In genomic region chr3:174466471-174467054, GRCh38 we compare ENCODE assay signal across 24 cellular contexts.
A peak's percentile ranks its signal among the peaks of the same experiment; 100 is the strongest.
DNase-seq lines count a peak whose midpoint lies in the region; ATAC-seq, FAIRE-seq and TF ChIP-seq lines count a peak whose summit lies in the region.
"Had no signal": no experiment of that assay in that cellular context is flagged by ENCODE, and none has a peak within 500 bp of the region (broad histone marks: within the 10 kb centered on the region; RNA-seq: fewer than 3 reads in every experiment).

No MANE protein-coding gene starts in this region.

- peak; percentile 28 for ATAC-seq in WTC11
- ATAC-seq in right lobe of liver = no peak
- ATAC-seq: CD8-positive, alpha-beta T cell; HepG2; Panc1; T-cell had no signal

- H3K4me1 Mint-ChIP-seq in HFFc6 (ENCODE audit: low read depth) (peaks cover 27% of the 10 kb centered on the region), WTC11 (peaks cover 31% of the 10 kb centered on the region)
- H3K4me1 Mint-ChIP-seq: T-cell had no signal

- H3K27ac Mint-ChIP-seq in HFFc6 = peak overlapping the region; percentile 20; the same call in 1 of the 2 replicates
- H3K27ac Mint-ChIP-seq in WTC11 = peak overlapping the region; percentile 72; the same call in 1 of the 2 replicates
- H3K27ac Mint-ChIP-seq: CD8-positive, alpha-beta T cell; T-cell had no signal

- H3K36me3 Mint-ChIP-seq in HFFc6 (ENCODE audit: low read depth) = peaks cover 12% of the 10 kb centered on the region
- H3K36me3 Mint-ChIP-seq in WTC11 = 0 out of 2 replicates have a peak, but pooled peaks cover 8% of the 10 kb centered on the region
- H3K36me3 Mint-ChIP-seq: CD8-positive, alpha-beta T cell; T-cell had no signal

- CTCF ChIA-PET in AG04450 (lab: Charles Lee) = no interaction called here
- CTCF ChIA-PET in WTC11 (lab: Charles Lee) = no interaction called here

- no peaks in the 10 kb centered on the region for H3K4me1 ChIP-seq in kidney (ENCODE audit: control insufficient read depth in 1 of 2, insufficient read depth in 1 of 2, low read depth in 1 of 2, low read length in 2 of 2)
- H3K4me1 ChIP-seq in right lobe of liver = no peaks in the 10 kb centered on the region
- H3K4me1 ChIP-seq: BLaER1 treated with 17β-estradiol and CSF1 and Interleukin-3, amounts not matched to agents 10 nM and 100 nM; SJCRH30 had no signal

- peak overlapping the region; percentile 32 for H3K27ac ChIP-seq in AG04450 (ENCODE audit: low read depth, low read length)
- no peak overlapping the region for H3K27ac ChIP-seq in kidney (ENCODE audit: low read depth in 2 of 2, low read length in 2 of 2)
- no peak overlapping the region for H3K27ac ChIP-seq in right lobe of liver
- H3K27ac ChIP-seq: BLaER1 treated with 17β-estradiol and CSF1 and Interleukin-3, amounts not matched to agents 10 nM and 100 nM; HL-60; SJCRH30 had no signal

- H3K9ac ChIP-seq in kidney (ENCODE audit: low read length in 2 of 2) = no peak overlapping the region
- H3K9ac ChIP-seq: BLaER1 treated with 17β-estradiol and CSF1 and Interleukin-3, amounts not matched to agents 10 nM and 100 nM had no signal

- no peaks in the 10 kb centered on the region for H3K27me3 Mint-ChIP-seq in HFFc6 (ENCODE audit: insufficient read depth)
- no peaks in the 10 kb centered on the region for H3K27me3 Mint-ChIP-seq in WTC11 (ENCODE audit: low read depth)
- H3K27me3 Mint-ChIP-seq: T-cell had no signal

- H3K4me3 Mint-ChIP-seq in HFFc6 (no peak overlapping the region), WTC11 (no peak overlapping the region)
- H3K4me3 Mint-ChIP-seq: CD8-positive, alpha-beta T cell; T-cell had no signal

- H3K27me3 ChIP-seq in AG04450 (ENCODE audit: control insufficient read depth, insufficient read depth, low read length) (no peaks in the 10 kb centered on the region), right lobe of liver (no peaks in the 10 kb centered on the region)
- H3K27me3 ChIP-seq: BLaER1 treated with 17β-estradiol and CSF1 and Interleukin-3, amounts not matched to agents 10 nM and 100 nM; SJCRH30 had no signal

- H3K4me3 ChIP-seq in AG04450 (ENCODE audit: low read depth, low read length) = no peak overlapping the region
- H3K4me3 ChIP-seq in kidney (ENCODE audit: low read length in 2 of 2) = no peak overlapping the region
- no peak overlapping the region for H3K4me3 ChIP-seq in right lobe of liver
- H3K4me3 ChIP-seq: BLaER1 treated with 17β-estradiol and CSF1 and Interleukin-3, amounts not matched to agents 10 nM and 100 nM; SJCRH30 had no signal

- POLR2A ChIA-PET in AG04450 (lab: Yijun Ruan, JAX) (no interaction called here), WTC11 (lab: Charles Lee) (no interaction called here)

- DNase-seq in AG04450 (ENCODE audit: low read depth, low spot score) (peak; percentile 29), HFFc6 (no peak), WTC11 (ENCODE audit: low spot score) (no peak), iPS-NIHi11 (ENCODE audit: low spot score) (peak; percentile 13), GM19239 (ENCODE audit: insufficient read length, low spot score) (no peak), kidney (no peak), NCI-H2227 (lab: John Stamatoyannopoulos, UW; ENCODE audit: unreplicated experiment) (no peak), right lobe of liver (no peak)
- DNase-seq: CD8-positive, alpha-beta T cell; DND-41; GF-D8; KBM-7; NCI-H1092 treated with DMSO at 0.1 percent for 48 hours; NCI-H1436 treated with DMSO at 0.1 percent for 48 hours; NCI-H2081; NCI-H446 treated with DMSO at 0.1 percent for 48 hours; NCI-H526 treated with DMSO at 0.1 percent for 48 hours; SJCRH30; T-cell had no signal

- H3K9me3 ChIP-seq in AG04450 (ENCODE audit: control insufficient read depth, insufficient read depth, low read length) = no peaks in the 10 kb centered on the region
- H3K9me3 ChIP-seq in kidney (ENCODE audit: control insufficient read depth in 1 of 2, low read length in 2 of 2) = no peaks in the 10 kb centered on the region
- H3K9me3 ChIP-seq in right lobe of liver = no peaks in the 10 kb centered on the region
- H3K9me3 ChIP-seq: BLaER1 treated with 17β-estradiol and CSF1 and Interleukin-3, amounts not matched to agents 10 nM and 100 nM had no signal

- FAIRE-seq in GM19239 (lab: Jason Lieb, UNC) (no peak), kidney (lab: Jason Lieb, UNC) (no peak)
- FAIRE-seq: H54, HepG2 had no signal

- TF ChIP-seq CTCF in AG04450 (IDR thresholded peaks at IDR 0.05; ENCODE audit: low read depth, low read length) (no peak), HFFc6 (IDR thresholded peaks at IDR 0.05) (no peak), WTC11 (IDR thresholded peaks at IDR 0.05) (no peak), kidney (IDR thresholded peaks at IDR 0.05; ENCODE audit: borderline replicate concordance, extremely low read depth, insufficient read depth) (no peak), right lobe of liver (IDR thresholded peaks at IDR 0.05) (no peak)

- no peaks in the 10 kb centered on the region for H3K36me3 ChIP-seq in kidney (ENCODE audit: control insufficient read depth in 1 of 2, insufficient read depth in 2 of 2, low read length in 2 of 2)
- H3K36me3 ChIP-seq in right lobe of liver = no peaks in the 10 kb centered on the region
- H3K36me3 ChIP-seq: BLaER1 treated with 17β-estradiol and CSF1 and Interleukin-3, amounts not matched to agents 10 nM and 100 nM; SJCRH30 had no signal

- intact Hi-C loops in kidney (cut with DNase I) (no loop called here), right lobe of liver (cut with DNase I) (no loop called here)

- WGBS in right lobe of liver (ENCODE audit: insufficient coverage, low coverage, low lambda C conversion rate, missing lambda C conversion rate) = 71% methylated on average over 3 of the region's 4 CpGs

- no peak for TF ChIP-seq POLR2A in right lobe of liver (IDR thresholded peaks at IDR 0.05)

- no peaks in the 10 kb centered on the region for H3K9me3 Mint-ChIP-seq in HFFc6
- H3K9me3 Mint-ChIP-seq in WTC11 = peaks cover 3% of the 10 kb centered on the region; the same call in 1 of the 2 replicates
- H3K9me3 Mint-ChIP-seq: CD8-positive, alpha-beta T cell had no signal

TF ChIP-seq in WTC11, 78 proteins besides CTCF, POLR2A, EP300 and RAD21 (continues in another document):
- TF ChIP-seq, protein P1, sequence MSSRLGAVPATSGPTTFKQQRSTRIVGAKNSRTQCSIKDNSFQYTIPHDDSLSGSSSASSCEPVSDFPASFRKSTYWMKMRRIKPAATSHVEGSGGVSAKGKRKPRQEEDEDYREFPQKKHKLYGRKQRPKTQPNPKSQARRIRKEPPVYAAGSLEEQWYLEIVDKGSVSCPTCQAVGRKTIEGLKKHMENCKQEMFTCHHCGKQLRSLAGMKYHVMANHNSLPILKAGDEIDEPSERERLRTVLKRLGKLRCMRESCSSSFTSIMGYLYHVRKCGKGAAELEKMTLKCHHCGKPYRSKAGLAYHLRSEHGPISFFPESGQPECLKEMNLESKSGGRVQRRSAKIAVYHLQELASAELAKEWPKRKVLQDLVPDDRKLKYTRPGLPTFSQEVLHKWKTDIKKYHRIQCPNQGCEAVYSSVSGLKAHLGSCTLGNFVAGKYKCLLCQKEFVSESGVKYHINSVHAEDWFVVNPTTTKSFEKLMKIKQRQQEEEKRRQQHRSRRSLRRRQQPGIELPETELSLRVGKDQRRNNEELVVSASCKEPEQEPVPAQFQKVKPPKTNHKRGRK (CRISPR knock-in tag; IDR thresholded peaks at IDR 0.05; ENCODE audit: borderline replicate concordance) = no peak
- no peak for TF ChIP-seq ZNF532 (CRISPR knock-in tag; IDR thresholded peaks at IDR 0.05; ENCODE audit: borderline replicate concordance)
- TF ChIP-seq TEAD4 (CRISPR knock-in tag; IDR thresholded peaks at IDR 0.05) = no peak
- no peak for TF ChIP-seq ZMAT4 (CRISPR knock-in tag; IDR thresholded peaks at IDR 0.05)

Comparison
In these comparisons a context has a peak if more than half of its experiments do, and no peak if none do; other contexts are left out.
1. DNase-seq: peak in AG04450 (single experiment) and iPS-NIHi11 (single experiment); none in HFFc6 (single experiment), WTC11 (single experiment), GM19239 (single experiment), kidney (single experiment), NCI-H2227 (single experiment) and right lobe of liver (0 of 3).